ENCODE assay signal across 25 cellular contexts in genomic region chr2:216366777-216367465, GRCh38. TPM values are rescaled to one million over a fixed set of nuclear protein-coding genes. Genes with fewer than 3 reads are reported as not detected.
DNase-seq lines count a peak whose midpoint lies in the region; ATAC-seq, FAIRE-seq and TF ChIP-seq lines count a peak whose summit lies in the region.
"Had no signal": no experiment of that assay in that cellular context is flagged by ENCODE, and none has a peak within 500 bp of the region (broad histone marks: within the 10 kb centered on the region; RNA-seq: fewer than 3 reads in every experiment).

No MANE protein-coding gene starts in this region.

- no peak for TF ChIP-seq POLR2A in GM12878 (IDR thresholded peaks at IDR 0.05; ENCODE audit: low read depth, low read length)

- in situ Hi-C loops in GM12878 (cut with MboI) = no loop called here

- no peaks in the 10 kb centered on the region for H4K20me1 ChIP-seq in GM12878 (ENCODE audit: control insufficient read depth, insufficient read depth)

- no TSS peak for BruUV-seq in GM12878 (replicated peaks; lab: Mats Ljungman, UMichigan)

- CTCF ChIA-PET in GM12878 (lab: Yijun Ruan, JAX) = interaction anchor here (0.8 kb wide), 1 partner anchor 9 kb away, joined by 3 read pairs; no protein-coding TSS in a partner anchor

- FAIRE-seq in GM12878 (lab: Jason Lieb, UNC) (no peak), urothelium cell line (lab: Jason Lieb, UNC) (no peak)

- SMC1A ChIA-PET in GM12878 (lab: Charles Lee; ENCODE audit: uncharacterized antibody, unreplicated experiment) = no interaction called here

- H3K9me3 ChIP-seq in cardiac muscle cell (ENCODE audit: low read depth) (no peaks in the 10 kb centered on the region), right atrium auricular region (no peaks in the 10 kb centered on the region), GM12878 (replicated peaks; ENCODE audit: control insufficient read depth, insufficient read depth, low read length) (no peaks in the 10 kb centered on the region)
- H3K9me3 ChIP-seq: BE2C, MG63 had no signal

- ATAC-seq in GM12878 (no peak), GM18867 (IDR thresholded peaks at IDR 0.05; ENCODE audit: unreplicated experiment) (no peak)
- ATAC-seq: activated CD4-positive, CD25-positive, alpha-beta regulatory T cell treated with anti-CD3 and anti-CD28 coated beads, Interleukin-2, amount 50 U/mL, for 24 hours; activated naive CD4-positive, alpha-beta T cell treated with anti-CD3 and anti-CD28 coated beads, Interleukin-2, amount 50 U/mL, for 72 hours; activated T-helper 17 cell treated with anti-CD3 and anti-CD28 coated beads, Interleukin-2, amount 50 U/mL, for 72 hours; left cardiac atrium; sciatic nerve had no signal

- H3K27me3 ChIP-seq in cardiac muscle cell = peaks cover 39% of the 10 kb centered on the region
- H3K27me3 ChIP-seq in right atrium auricular region = peaks cover 4 to 14% of the 10 kb centered on the region in 2 donors
- H3K27me3 ChIP-seq in GM12878 (replicated peaks in 1 of 2; ENCODE audit: control insufficient read depth in 2 of 2, insufficient read depth in 2 of 2, low read length in 1 of 2) = peaks cover 4 to 7% of the 10 kb centered on the region in 2 experiments; a peak in 3 of 4 replicates
- H3K27me3 ChIP-seq: BE2C had no signal

- no peaks in the 10 kb centered on the region for H3K36me3 ChIP-seq in cardiac muscle cell
- H3K36me3 ChIP-seq in right atrium auricular region = no peaks in the 10 kb centered on the region
- no peaks in the 10 kb centered on the region for H3K36me3 ChIP-seq in GM12878 (ENCODE audit: control insufficient read depth in 2 of 2, insufficient read depth in 2 of 2, low read length in 1 of 2)
- H3K36me3 ChIP-seq: BE2C, MG63 had no signal

- H3K9ac ChIP-seq in GM12878 (ENCODE audit: control insufficient read depth, insufficient read depth, low read length) = no peak overlapping the region

- H3K4me1 ChIP-seq in cardiac muscle cell (ENCODE audit: low read depth) (no peaks in the 10 kb centered on the region), right atrium auricular region (peaks cover 0 to 12% of the 10 kb centered on the region in 2 donors), GM12878 (ENCODE audit: control insufficient read depth, insufficient read depth, low read length) (no peaks in the 10 kb centered on the region)

- no peak overlapping the region for H3K4me3 ChIP-seq in cardiac muscle cell
- H3K4me3 ChIP-seq in right atrium auricular region = no peak overlapping the region
- no peak overlapping the region for H3K4me3 ChIP-seq in GM12878
- no peak overlapping the region for H3K4me3 ChIP-seq in fibroblast of the aortic adventitia (ENCODE audit: low read depth, low read length)
- H3K4me3 ChIP-seq: MG63 had no signal

- no peak for TF ChIP-seq EP300 in GM12878 (IDR thresholded peaks at IDR 0.05; ENCODE audit: borderline replicate concordance in 1 of 2, control insufficient read depth in 1 of 2, low read depth in 2 of 2, low read length in 2 of 2)

- POLR2A ChIA-PET in GM12878 (lab: Charles Lee) = no interaction called here

- no peak overlapping the region for H2AFZ ChIP-seq in GM12878 (ENCODE audit: control insufficient read depth, low read depth, low read length)

- no peaks in the 10 kb centered on the region for H3K79me2 ChIP-seq in GM12878 (ENCODE audit: control insufficient read depth, insufficient read depth, low read length)

- H3K4me2 ChIP-seq in GM12878 (ENCODE audit: control insufficient read depth, insufficient read depth) = no peak overlapping the region

- WGBS in GM12878 (ENCODE audit: insufficient coverage, insufficient replicate concordance, low lambda C conversion rate, missing lambda C conversion rate) = 11% methylated on average over 5 of the region's 5 CpGs

- no peak overlapping the region for H3K27ac ChIP-seq in cardiac muscle cell
- H3K27ac ChIP-seq in right atrium auricular region = no peak overlapping the region
- no peak overlapping the region for H3K27ac ChIP-seq in GM12878 (ENCODE audit: control insufficient read depth, insufficient read depth)

- DNase-seq in cardiac muscle cell (ENCODE audit: low read depth in 1 of 2, low spot score in 1 of 2) (peak; percentile 34 to 38), right atrium auricular region (ENCODE audit: low spot score) (no peak), GM12878 (ENCODE audit: low read depth, low spot score) (no peak), fibroblast of the aortic adventitia (ENCODE audit: low read depth) (peak; percentile 48), urothelium cell line (ENCODE audit: low spot score) (peak; percentile 27), NCI-H1048 (lab: John Stamatoyannopoulos, UW) (no peak)
- DNase-seq in effector CD8-positive, alpha-beta T cell (lab: John Stamatoyannopoulos, UW) = no peak
- DNase-seq: activated CD4-positive, alpha-beta memory T cell treated with anti-CD3 and anti-CD28 coated beads, Interleukin-2, amount 10 ng/mL, durations not matched to agents 7 days and 5 days; BE2C; DMS153; foreskin melanocyte; H7; KBM-7; left cardiac atrium; mesendoderm; MG63; NCI-H2081; NCI-H748 treated with DMSO at 0.1 percent for 48 hours; RPMI8226 had no signal

- TF ChIP-seq RAD21 in GM12878 (IDR thresholded peaks at IDR 0.05; ENCODE audit: insufficient read depth, low read depth, low read length) = no peak

- intact Hi-C loops in GM12878 (cut with micrococcal nuclease; ENCODE audit: unreplicated experiment) = no loop called here

- no peak for TF ChIP-seq CTCF in cardiac muscle cell (IDR thresholded peaks at IDR 0.05; ENCODE audit: low read depth, low read length)
- no peak for TF ChIP-seq CTCF in right atrium auricular region (IDR thresholded peaks at IDR 0.05)
- no peak for TF ChIP-seq CTCF in GM12878 (IDR thresholded peaks at IDR 0.05 in 2 of 3, conservative IDR thresholded peaks at IDR 0.05 in 1 of 3; ENCODE audit: control insufficient read depth in 2 of 3, extremely low read depth in 1 of 3, insufficient read depth in 1 of 3, low read depth in 3 of 3, low read length in 3 of 3)
- TF ChIP-seq CTCF in fibroblast of the aortic adventitia (IDR thresholded peaks at IDR 0.05; ENCODE audit: insufficient read depth, low read length) = no peak

- RAD21 ChIA-PET in GM12878 (lab: Charles Lee; ENCODE audit: unreplicated experiment) = no interaction called here

TF ChIP-seq in GM12878, 131 proteins besides CTCF, POLR2A, EP300 and RAD21 (continues in another document):
- no peak for TF ChIP-seq CHD4 (IDR thresholded peaks at IDR 0.05)

RNA-seq across cellular contexts. Expression of gene MARCHF4, which starts 5.4 kb away (rescaled TPM):
- total RNA-seq in cardiac muscle cell (not detected in 2 replicates), right atrium auricular region (under 1 TPM in 1 of 2 donors, not detected in 1; 0.08 TPM), GM12878 (2014; rRNA removed) (not detected in 2 replicates), GM12878 (2014; rRNA removed; fragmentation: Illumina TruSeq; extraction: Trizol) (not detected in 2 replicates), GM12878 (2021) (not detected in 2 replicates), fibroblast of the aortic adventitia (ENCODE audit: low replicate concordance) (0.57 and 1.3 TPM in 2 replicates)
- polyA plus RNA-seq in cardiac muscle cell (not detected in 2 replicates), GM12878 (2011; rRNA removed) (not detected in 2 replicates), GM12878 (2014; fragmentation: Illumina TruSeq; extraction: Trizol) (not detected in 2 replicates), GM12878 (2014; fragmentation: Nextera tagmentation; extraction: Ambion mirVana) (not detected), GM12878 (2014; rRNA removed) (not detected in 2 replicates), GM12878 (2016; fragmentation: Nextera tagmentation; extraction: Ambion mirVana) (not detected)
- total RNA-seq in GM12878 (2013; cell fraction: nucleolus; rRNA removed) = not detected in 2 replicates
- not detected for polyA plus RNA-seq in GM12878 (2011; ENCODE audit: low read depth)
- not detected in 2 replicates for polyA plus RNA-seq in GM12878 (2011; cell fraction: cytosol; rRNA removed)
- polyA plus RNA-seq in GM12878 (2011; cell fraction: nucleus; rRNA removed) = not detected in 2 replicates
- polyA plus RNA-seq in GM12878 (2012) = not detected in 2 replicates
- not detected in 2 replicates for polyA minus RNA-seq in GM12878 (2011; rRNA and poly(A)+ RNA removed)
- polyA minus RNA-seq in GM12878 (2011; cell fraction: cytosol; rRNA and poly(A)+ RNA removed) = not detected in 2 replicates
- polyA minus RNA-seq in GM12878 (2011; cell fraction: nucleus; rRNA and poly(A)+ RNA removed) = not detected in 2 replicates
- total RNA-seq: activated CD4-positive, alpha-beta memory T cell treated with anti-CD3 and anti-CD28 coated beads, Interleukin-2, amount 10 ng/mL, durations not matched to agents 7 days and 5 days; activated naive CD4-positive, alpha-beta T cell treated with anti-CD3 and anti-CD28 coated beads, Interleukin-2, amount 50 U/mL, for 72 hours; activated T-helper 17 cell treated with anti-CD3 and anti-CD28 coated beads, Interleukin-2, amount 50 U/mL, for 72 hours; sciatic nerve; SK-MEL-5 had no signal

RNA-seq across cellular contexts. Expression of gene SMARCAL1, which starts 45.4 kb away (rescaled TPM):
- total RNA-seq in cardiac muscle cell = 19.4 and 28.7 TPM in 2 replicates
- 19.2 and 24.4 TPM in 2 replicates for polyA plus RNA-seq in cardiac muscle cell
- 10 to 100 TPM; 12.1 to 16.0 TPM for total RNA-seq in right atrium auricular region
- total RNA-seq in GM12878 (2013; cell fraction: nucleolus; rRNA removed) = 95.5 and 96.6 TPM in 2 replicates
- 16.3 and 20.6 TPM in 2 replicates for total RNA-seq in GM12878 (2014; rRNA removed)
- total RNA-seq in GM12878 (2014; rRNA removed; fragmentation: Illumina TruSeq; extraction: Trizol) = 15.5 and 16.1 TPM in 2 replicates
- total RNA-seq in GM12878 (2021) = 22.5 and 24.6 TPM in 2 replicates
- 14.4 TPM for polyA plus RNA-seq in GM12878 (2011; ENCODE audit: low read depth)
- 24.0 and 31.7 TPM in 2 replicates for polyA plus RNA-seq in GM12878 (2011; rRNA removed)
- 30.5 and 33.7 TPM in 2 replicates for polyA plus RNA-seq in GM12878 (2011; cell fraction: cytosol; rRNA removed)
- 34.4 and 38.4 TPM in 2 replicates for polyA plus RNA-seq in GM12878 (2011; cell fraction: nucleus; rRNA removed)
- polyA plus RNA-seq in GM12878 (2012) = 15.8 and 19.3 TPM in 2 replicates
- 15.9 and 22.2 TPM in 2 replicates for polyA plus RNA-seq in GM12878 (2014; fragmentation: Illumina TruSeq; extraction: Trizol)
- 10 to 100 TPM; 10.8 to 11.4 TPM for polyA plus RNA-seq in GM12878 (2014; fragmentation: Nextera tagmentation; extraction: Ambion mirVana)
- 21.3 and 23.3 TPM in 2 replicates for polyA plus RNA-seq in GM12878 (2014; rRNA removed)
- 10 to 100 TPM; 31.3 to 32.9 TPM for polyA plus RNA-seq in GM12878 (2016; fragmentation: Nextera tagmentation; extraction: Ambion mirVana)
- 58.6 and 65.2 TPM in 2 replicates for polyA minus RNA-seq in GM12878 (2011; rRNA and poly(A)+ RNA removed)
- polyA minus RNA-seq in GM12878 (2011; cell fraction: cytosol; rRNA and poly(A)+ RNA removed) = 12.3 and 18.9 TPM in 2 replicates
- 52.5 and 77.1 TPM in 2 replicates for polyA minus RNA-seq in GM12878 (2011; cell fraction: nucleus; rRNA and poly(A)+ RNA removed)
- total RNA-seq in fibroblast of the aortic adventitia (ENCODE audit: low replicate concordance) = 20.6 and 32.8 TPM in 2 replicates

Comparison
In these comparisons a context has a peak if more than half of its experiments do, and no peak if none do; other contexts are left out.
1. DNase-seq: peak in cardiac muscle cell (2 of 2), fibroblast of the aortic adventitia (single experiment) and urothelium cell line (single experiment); none in right atrium auricular region (single experiment), GM12878 (single experiment), NCI-H1048 (single experiment) and effector CD8-positive, alpha-beta T cell (single experiment).